ENCODE assay signal across 17 cellular contexts in genomic region chr2:11530864-11531451, GRCh38.
"Had no signal": no experiment of that assay in that cellular context is flagged by ENCODE, and none has a peak within 500 bp of the region (broad histone marks: within the 10 kb centered on the region; RNA-seq: fewer than 3 reads in every experiment).

No MANE protein-coding gene starts in this region.

- H3K9me3 ChIP-seq: breast epithelium, esophagus muscularis mucosa, pancreas, thoracic aorta, upper lobe of right lung had no signal

- ATAC-seq: activated CD8-positive, alpha-beta T cell treated with anti-CD3 and anti-CD28 coated beads for 36 hours; naive thymus-derived CD8-positive, alpha-beta T cell; pancreas; sciatic nerve; stimulated activated memory B cell treated with anti-CD40 and anti-IgM and Interleukin-4, amounts not matched to agents 10 μg/mL and 1 μg/mL and 100 μg/mL, for 72 hours; upper lobe of right lung had no signal

- H3K4me1 ChIP-seq: breast epithelium, esophagus muscularis mucosa, upper lobe of right lung had no signal

- DNase-seq: activated CD4-positive, alpha-beta T cell treated with anti-CD3 and anti-CD28 coated beads, Interleukin-2, amount 10 ng/mL, durations not matched to agents 24 days and 14 days; activated CD8-positive, alpha-beta T cell treated with anti-CD3 and anti-CD28 coated beads for 36 hours; activated effector memory CD4-positive, alpha-beta T cell treated with Interleukin-2 at 50 U/mL for 16 hours; activated T-cell treated with anti-CD3 and anti-CD28 coated beads, Interleukin-2, amount 50 U/mL, for 1 hour; cerebellar nuclear complex; effector CD4-positive, alpha-beta T cell; foreskin fibroblast; mesendoderm; naive thymus-derived CD8-positive, alpha-beta T cell; pancreas; stimulated activated CD4-positive, alpha-beta T cell treated with anti-CD3 and anti-CD28 coated beads, Interleukin-4, amount 100 ng/mL, for 4 hours; upper lobe of right lung had no signal

- H3K27ac ChIP-seq: breast epithelium, esophagus muscularis mucosa, pancreas, thoracic aorta, upper lobe of right lung had no signal

- H3K36me3 ChIP-seq: breast epithelium, esophagus muscularis mucosa, pancreas, thoracic aorta, upper lobe of right lung had no signal

- H3K27me3 ChIP-seq: breast epithelium, pancreas had no signal

- H3K4me3 ChIP-seq: breast epithelium, esophagus muscularis mucosa, pancreas, thoracic aorta, upper lobe of right lung had no signal
